8 cellular contexts compared by ENCODE assay signal in the genomic region with DNA sequence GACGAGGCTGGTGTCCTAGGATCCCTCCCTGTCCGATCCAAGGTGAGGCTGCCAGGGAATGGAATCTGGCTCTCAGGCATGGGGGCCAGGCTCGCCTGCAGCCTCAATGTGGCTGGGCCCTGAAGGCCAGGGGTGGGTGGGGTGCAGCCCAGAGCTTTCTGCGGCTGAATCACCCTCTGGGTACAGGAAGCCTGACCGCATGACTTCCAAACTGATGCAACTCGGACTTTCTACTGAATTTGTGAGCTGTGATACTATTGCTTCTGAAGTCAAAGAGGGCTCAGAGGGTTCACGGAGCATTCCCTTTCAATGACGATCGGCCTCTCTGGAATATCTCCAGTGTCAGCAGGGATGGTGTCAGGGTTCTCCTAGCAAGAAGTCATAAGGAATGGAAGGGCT.
DNase-seq lines count a peak whose midpoint lies in the region; ATAC-seq and TF ChIP-seq lines count a peak whose summit lies in the region.

No MANE protein-coding gene starts in this region.

- ATAC-seq in GM19452 (IDR thresholded peaks at IDR 0.05; ENCODE audit: unreplicated experiment) (no peak), HG03378 (IDR thresholded peaks at IDR 0.05; ENCODE audit: unreplicated experiment) (no peak)

- no peaks in the 10 kb centered on the region for H3K27me3 ChIP-seq in right atrium auricular region

- no peak for TF ChIP-seq CTCF in HFF-Myc (IDR thresholded peaks at IDR 0.05; ENCODE audit: low read depth, low read length, missing control alignments)
- no peak for TF ChIP-seq CTCF in right atrium auricular region (IDR thresholded peaks at IDR 0.05)

- H3K36me3 ChIP-seq in right atrium auricular region, result no peaks in the 10 kb centered on the region

- H3K9me3 ChIP-seq in right atrium auricular region, result no peaks in the 10 kb centered on the region

- H3K4me3 ChIP-seq in HFF-Myc (replicated peaks; ENCODE audit: low read depth, low read length) (no peak overlapping the region), right atrium auricular region (no peak overlapping the region), skin epidermis (no peak overlapping the region)

- peaks cover 0 to 56% of the 10 kb centered on the region in 2 donors for H3K4me1 ChIP-seq in right atrium auricular region

- peak overlapping the region; percentile 69 to 80 for H3K27ac ChIP-seq in right atrium auricular region
- H3K27ac ChIP-seq in skin epidermis, result peak overlapping the region; percentile 23 to 97 (median 79)

- DNase-seq in HFF-Myc (ENCODE audit: extremely low read depth, low read depth) (peak; percentile 60), right atrium auricular region (ENCODE audit: low spot score) (peak; percentile 89), SHP77 (lab: John Stamatoyannopoulos, UW) (no peak), NCI-H1092 (lab: John Stamatoyannopoulos, UW) (no peak)
- DNase-seq in activated T-cell treated with anti-CD3 and anti-CD28 coated beads, Interleukin-2, amount 50 U/mL, for 48 hours, result peak; percentile 17 to 29

Comparison
In these comparisons a context has a peak if more than half of its experiments do, and no peak if none do; other contexts are left out.
1. DNase-seq: peak in HFF-Myc (single experiment), activated T-cell treated with anti-CD3 and anti-CD28 coated beads, Interleukin-2, amount 50 U/mL, for 48 hours (2 of 2) and right atrium auricular region (single experiment); none in SHP77 (0 of 2) and NCI-H1092 (single experiment).